In genomic region chr9:69380811-69381210, GRCh38 we compare ENCODE assay signal across 16 cellular contexts. TPM values are rescaled to one million over a fixed set of nuclear protein-coding genes. Genes with fewer than 3 reads are reported as not detected.
DNase-seq lines count a peak whose midpoint lies in the region; ATAC-seq and TF ChIP-seq lines count a peak whose summit lies in the region.
"Had no signal": no experiment of that assay in that cellular context is flagged by ENCODE, and none has a peak within 500 bp of the region (broad histone marks: within the 10 kb centered on the region; RNA-seq: fewer than 3 reads in every experiment).

No MANE protein-coding gene starts in this region.

- intact Hi-C loops in esophagus muscularis mucosa (cut with DNase I), result loop anchor here (10.0 kb wide), 1 partner anchor 156 kb away; no protein-coding TSS in a partner anchor

- TF ChIP-seq EP300 in esophagus muscularis mucosa (IDR thresholded peaks at IDR 0.05), result no peak

- TF ChIP-seq POLR2A in esophagus muscularis mucosa (IDR thresholded peaks at IDR 0.05; ENCODE audit: low read depth), result no peak

- peak overlapping the region; percentile 44 to 58 (median 56) for H3K27ac ChIP-seq in esophagus muscularis mucosa (replicated peaks in 1 of 4)
- no peak overlapping the region for H3K27ac ChIP-seq in WERI-Rb-1
- H3K27ac ChIP-seq: neural progenitor cell had no signal

- H3K36me3 ChIP-seq in esophagus muscularis mucosa, result peaks cover 0 to 19% (median 14%) of the 10 kb centered on the region in 4 donors
- H3K36me3 ChIP-seq in WERI-Rb-1, result no peaks in the 10 kb centered on the region
- H3K36me3 ChIP-seq: neural progenitor cell, SJCRH30 had no signal

- DNase-seq in AG10803 (ENCODE audit: low read depth), result peak; percentile 30
- DNase-seq in LHCN-M2 (ENCODE audit: low read depth), result peak; percentile 66
- peak; percentile 77 for DNase-seq in esophagus muscularis mucosa (ENCODE audit: extremely low spot score)
- DNase-seq in myocyte (ENCODE audit: low read depth), result peak; percentile 93
- DNase-seq in omental fat pad (ENCODE audit: low spot score), result no peak
- no peak for DNase-seq in globus pallidus (ENCODE audit: low spot score)
- DNase-seq in WERI-Rb-1, result no peak
- no peak for DNase-seq in superior temporal gyrus (ENCODE audit: extremely low spot score)
- DNase-seq: activated CD4-positive, CD25-positive, alpha-beta regulatory T cell treated with anti-CD3 and anti-CD28 coated beads, Interleukin-2, amount 50 U/mL, for 72 hours; cerebellar nuclear complex; NCI-H187 treated with DMSO at 0.1 percent for 48 hours; NCI-H446; SJCRH30 had no signal

- peaks cover 47 to 59% (median 49%) of the 10 kb centered on the region in 4 donors for H3K4me1 ChIP-seq in esophagus muscularis mucosa

- no peak for ATAC-seq in omental fat pad (ENCODE audit: low FRiP score)
- ATAC-seq: activated T-helper 17 cell treated with anti-CD3 and anti-CD28 coated beads, Interleukin-2, amount 50 U/mL, for 72 hours had no signal

- H3K27me3 ChIP-seq in esophagus muscularis mucosa, result no peaks in the 10 kb centered on the region
- H3K27me3 ChIP-seq in WERI-Rb-1 (ENCODE audit: insufficient read depth, low read depth, severe bottlenecking), result no peaks in the 10 kb centered on the region
- H3K27me3 ChIP-seq: neural progenitor cell, SJCRH30 had no signal

- H3K9me3 ChIP-seq in esophagus muscularis mucosa (no peaks in the 10 kb centered on the region), WERI-Rb-1 (ENCODE audit: severe bottlenecking) (no peaks in the 10 kb centered on the region)
- H3K9me3 ChIP-seq: SJCRH30 had no signal

- 77% methylated on average over 3 of the region's 3 CpGs for WGBS in esophagus muscularis mucosa

- no peak for TF ChIP-seq CTCF in AG10803 (conservative IDR thresholded peaks at IDR 0.05; ENCODE audit: low read length)
- TF ChIP-seq CTCF in esophagus muscularis mucosa (IDR thresholded peaks at IDR 0.05), result no peak
- no peak for TF ChIP-seq CTCF in omental fat pad (IDR thresholded peaks at IDR 0.05)
- TF ChIP-seq CTCF in WERI-Rb-1 (IDR thresholded peaks at IDR 0.05; ENCODE audit: low read depth, low read length), result no peak

- H3K4me3 ChIP-seq in AG10803 (ENCODE audit: low read length), result no peak overlapping the region
- H3K4me3 ChIP-seq in esophagus muscularis mucosa, result no peak overlapping the region
- H3K4me3 ChIP-seq in WERI-Rb-1 (ENCODE audit: low read depth, low read length), result no peak overlapping the region
- H3K4me3 ChIP-seq: neural progenitor cell had no signal

RNA-seq across cellular contexts. Expression of gene ENTREP1, which starts 55.8 kb away (rescaled TPM):
- total RNA-seq in LHCN-M2 (2014; rRNA removed) (0.11 TPM in 1 of 2 replicates, not detected in the other), esophagus muscularis mucosa (10 to 100 TPM; 16.2 to 30.2 (median 20.4) TPM), myocyte (3.4 and 3.7 TPM in 2 replicates), omental fat pad (1 to 10 TPM; 1.9 to 8.0 (median 2.6) TPM)
- polyA plus RNA-seq in LHCN-M2 (2012), result 0.87 TPM
- polyA plus RNA-seq in myocyte (2012), result 6.5 TPM
- total RNA-seq: activated T-helper 17 cell treated with anti-CD3 and anti-CD28 coated beads, Interleukin-2, amount 50 U/mL, for 72 hours; fibroblast of villous mesenchyme had no signal

Comparison
In these comparisons a context has a peak if more than half of its experiments do, and no peak if none do; other contexts are left out.
1. DNase-seq: peak in AG10803 (single experiment), LHCN-M2 (single experiment), esophagus muscularis mucosa (single experiment) and myocyte (single experiment); none in omental fat pad (single experiment), globus pallidus (single experiment), WERI-Rb-1 (single experiment) and superior temporal gyrus (single experiment).